In genomic region chr10:99620713-99621453, GRCh38 we compare ENCODE assay signal across 8 cellular contexts. TPM values are rescaled to one million over a fixed set of nuclear protein-coding genes. Genes with fewer than 3 reads are reported as not detected.
DNase-seq lines count a peak whose midpoint lies in the region; ATAC-seq, FAIRE-seq and TF ChIP-seq lines count a peak whose summit lies in the region.

No MANE protein-coding gene starts in this region.

- H3K4me1 Mint-ChIP-seq in dendritic cell treated with granulocyte-macrophage colony-stimulating factor and Interleukin-4, amounts not matched to agents 40 ng/mL and 50 ng/mL, for 4 days (ENCODE audit: low read depth), result peaks cover 50% of the 10 kb centered on the region

- TF ChIP-seq EP300 in HepG2 (IDR thresholded peaks at IDR 0.05; ENCODE audit: low read depth in 2 of 2, low read length in 2 of 2) (peak; percentile 3 to 20; a peak in 1 of 4 replicates), HepG2 (CRISPR knock-in tag; IDR thresholded peaks at IDR 0.05; ENCODE audit: borderline replicate concordance) (no peak)

- H3K36me3 Mint-ChIP-seq in dendritic cell treated with granulocyte-macrophage colony-stimulating factor and Interleukin-4, amounts not matched to agents 40 ng/mL and 50 ng/mL, for 4 days (ENCODE audit: low read depth), result peaks cover 7% of the 10 kb centered on the region

- peak overlapping the region; percentile 96 for H3K27ac Mint-ChIP-seq in dendritic cell treated with granulocyte-macrophage colony-stimulating factor and Interleukin-4, amounts not matched to agents 40 ng/mL and 50 ng/mL, for 4 days

- DNase-seq in AG20443 (ENCODE audit: low spot score) (peak; percentile 95), NCI-H69 (lab: John Stamatoyannopoulos, UW) (peak; percentile 86), HepG2 (ENCODE audit: low spot score) (peak; percentile 83)
- DNase-seq in activated CD4-positive, alpha-beta T cell treated with anti-CD3 and anti-CD28 coated beads, Interleukin-2, amount 50 U/mL, for 1 hour, result peak; percentile 85
- peak; percentile 78 to 79 for DNase-seq in stimulated activated CD4-positive, alpha-beta T cell treated with anti-CD3 and anti-CD28 coated beads, Interleukin-2, amount 100 ng/mL, for 48 hours

- no peak for FAIRE-seq in HepG2 (lab: Jason Lieb, UNC)

- no peaks in the 10 kb centered on the region for H3K9me3 Mint-ChIP-seq in dendritic cell treated with granulocyte-macrophage colony-stimulating factor and Interleukin-4, amounts not matched to agents 40 ng/mL and 50 ng/mL, for 4 days

- 0 out of 2 replicates have a peak, but pooled peaks have one; percentile 11 for TF ChIP-seq RAD21 in HepG2 (CRISPR knock-in tag; IDR thresholded peaks at IDR 0.05)

- CTCF ChIA-PET in HepG2 (lab: Yijun Ruan, JAX; ENCODE audit: low intra/inter-chr PET ratio, low total read pairs), result no interaction called here

- WGBS in HepG2 (ENCODE audit: low lambda C conversion rate), result 0% methylated on average over 11 of the region's 78 CpGs

- H3K79me2 ChIP-seq in HepG2 (ENCODE audit: insufficient read depth, low read length), result peaks cover 35% of the 10 kb centered on the region

- H3K27ac ChIP-seq in HepG2 (ENCODE audit: extremely low read length, insufficient read depth, low read length), result peak overlapping the region; percentile 95

- no peaks in the 10 kb centered on the region; a peak in 1 of 5 replicates for H3K27me3 ChIP-seq in HepG2 (ENCODE audit: control insufficient read depth in 1 of 2, insufficient read depth in 2 of 2, low read length in 2 of 2)

- H3K27me3 Mint-ChIP-seq in dendritic cell treated with granulocyte-macrophage colony-stimulating factor and Interleukin-4, amounts not matched to agents 40 ng/mL and 50 ng/mL, for 4 days, result no peaks in the 10 kb centered on the region

- H3K4me3 ChIP-seq in HepG2 (replicated peaks in 1 of 3; ENCODE audit: insufficient read depth in 1 of 3, low read depth in 2 of 3, low read length in 3 of 3), result peak overlapping the region; percentile 72 to 79 (median 79)

- TF ChIP-seq POLR2A in HepG2 (IDR thresholded peaks at IDR 0.05; ENCODE audit: insufficient read depth in 1 of 2, low read depth in 2 of 2, low read length in 2 of 2), result peak; percentile 70 to 80

- H3K4me1 ChIP-seq in HepG2 (ENCODE audit: insufficient read depth, low read length), result peaks cover 41% of the 10 kb centered on the region

- peak; percentile 81 for ATAC-seq in GM19043 (IDR thresholded peaks at IDR 0.05; ENCODE audit: low read depth, unreplicated experiment)
- ATAC-seq in HG03378 (IDR thresholded peaks at IDR 0.05; ENCODE audit: unreplicated experiment), result peak; percentile 18
- ATAC-seq in HepG2, result peak; percentile 93

- no peaks in the 10 kb centered on the region for H3K9me3 ChIP-seq in HepG2 (ENCODE audit: low read length)

- no TSS peak for BruUV-seq in HepG2 (replicated peaks; lab: Mats Ljungman, UMichigan)

- in situ Hi-C loops in HepG2 (cut with HindIII; ENCODE audit: extremely low pct_ligation_motif_present, low pct_unique_long_range_greater_than_20kb), result loop anchor here (10.0 kb wide), 2 partner anchors 54 to 94 kb away; no protein-coding TSS in a partner anchor

- H3K4me3 Mint-ChIP-seq in dendritic cell treated with granulocyte-macrophage colony-stimulating factor and Interleukin-4, amounts not matched to agents 40 ng/mL and 50 ng/mL, for 4 days, result peak overlapping the region; percentile 84

- H3K9ac ChIP-seq in HepG2 (ENCODE audit: insufficient read depth, low read depth, low read length), result peak overlapping the region; percentile 87

- POLR2A ChIA-PET in HepG2 (lab: Yijun Ruan, JAX), result interaction anchor here (0.7 to 5.4 kb wide), 20 partner anchors 8 to 1206 kb away, joined by 3 to 63 read pairs (median 4); partner anchors contain the start of genes ABCC2, COX15, CUTC and ENTPD7

- intact Hi-C loops in dendritic cell treated with granulocyte-macrophage colony-stimulating factor and Interleukin-4, amounts not matched to agents 40 ng/mL and 50 ng/mL, for 4 days (cut with micrococcal nuclease), result loop anchor here (1.0 kb wide), 1 partner anchor 38 kb away; the partner anchor contains the start of gene ENTPD7
- intact Hi-C loops in HepG2 (cut with micrococcal nuclease; ENCODE audit: unreplicated experiment), result loop anchor here (2.0 to 5.0 kb wide), 2 partner anchors 38 to 391 kb away; partner anchors contain the start of gene ENTPD7

- peak overlapping the region; percentile 95 for H3K4me2 ChIP-seq in HepG2 (ENCODE audit: low read depth, low read length)

- TF ChIP-seq CTCF in HepG2 (CRISPR knock-in tag; IDR thresholded peaks at IDR 0.05), result no peak

- H3K36me3 ChIP-seq in HepG2 (replicated peaks in 1 of 2; ENCODE audit: control insufficient read depth in 1 of 2, insufficient read depth in 2 of 2, low read length in 2 of 2), result peaks cover 0 to under 1% of the 10 kb centered on the region in 2 experiments; a peak in 2 of 5 replicates

- H4K20me1 ChIP-seq in HepG2 (ENCODE audit: insufficient read depth, low read length), result peaks cover 5% of the 10 kb centered on the region; the same call in 1 of the 2 replicates

- no peak overlapping the region for H2AFZ ChIP-seq in HepG2 (ENCODE audit: low read length)

TF ChIP-seq in HepG2, 621 proteins besides CTCF, POLR2A, EP300 and RAD21 (continues in another document):
- peak; percentile 48 for TF ChIP-seq ATF3 (CRISPR knock-in tag; IDR thresholded peaks at IDR 0.05)
- TF ChIP-seq ZNF639 (CRISPR knock-in tag; conservative IDR thresholded peaks at IDR 0.05), result peak; percentile 81

RNA-seq across cellular contexts. Expression of gene SLC25A28, which starts 0.6 kb away (rescaled TPM):
- total RNA-seq in HepG2 (2016; rRNA removed; fragmentation: Illumina TruSeq; extraction: Trizol), result 7.5 and 15.2 TPM in 2 replicates
- total RNA-seq in HepG2 (2016; cell fraction: cytosol; rRNA removed; fragmentation: Illumina TruSeq; extraction: Trizol; ENCODE audit: low read depth), result 5.1 and 6.8 TPM in 2 replicates
- total RNA-seq in HepG2 (2016; cell fraction: insoluble cytoplasmic fraction; rRNA removed; fragmentation: Illumina TruSeq; extraction: Trizol), result 9.3 and 17.7 TPM in 2 replicates
- total RNA-seq in HepG2 (2016; cell fraction: membrane; rRNA removed; fragmentation: Illumina TruSeq; extraction: Trizol), result 10.0 and 10.5 TPM in 2 replicates
- total RNA-seq in HepG2 (2016; cell fraction: nucleus; rRNA removed; fragmentation: Illumina TruSeq; extraction: Trizol), result 21.1 and 22.5 TPM in 2 replicates
- polyA plus RNA-seq in HepG2 (2011; rRNA removed), result 41.0 and 48.5 TPM in 2 replicates
- polyA plus RNA-seq in HepG2 (2011; cell fraction: cytosol; rRNA removed), result 15.0 and 16.1 TPM in 2 replicates
- polyA plus RNA-seq in HepG2 (2011; cell fraction: nucleus; rRNA removed), result 109 and 122 TPM in 2 replicates
- polyA plus RNA-seq in HepG2 (2012), result 17.1 and 20.2 TPM in 2 replicates
- polyA plus RNA-seq in HepG2 (2016; cell fraction: cytosol; fragmentation: Illumina TruSeq; extraction: Trizol; ENCODE audit: low read depth), result 7.0 and 7.2 TPM in 2 replicates
- polyA plus RNA-seq in HepG2 (2016; cell fraction: insoluble cytoplasmic fraction; fragmentation: Illumina TruSeq; extraction: Trizol; ENCODE audit: low read depth), result 13.2 and 14.7 TPM in 2 replicates
- polyA plus RNA-seq in HepG2 (2016; cell fraction: membrane; fragmentation: Illumina TruSeq; extraction: Trizol; ENCODE audit: low read depth), result 10.4 and 11.7 TPM in 2 replicates
- 79.4 and 79.5 TPM in 2 replicates for polyA plus RNA-seq in HepG2 (2016; cell fraction: nucleus; fragmentation: Illumina TruSeq; extraction: Trizol; ENCODE audit: insufficient read depth, low read depth)
- polyA minus RNA-seq in HepG2 (2011; rRNA and poly(A)+ RNA removed; ENCODE audit: low replicate concordance), result 22.7 and 72.0 TPM in 2 replicates
- 6.4 and 7.2 TPM in 2 replicates for polyA minus RNA-seq in HepG2 (2011; cell fraction: cytosol; rRNA and poly(A)+ RNA removed)
- 23.7 and 24.9 TPM in 2 replicates for polyA minus RNA-seq in HepG2 (2011; cell fraction: nucleus; rRNA and poly(A)+ RNA removed)

RNA-seq across cellular contexts. Expression of gene ENTPD7, which starts 38.4 kb away (rescaled TPM):
- total RNA-seq in HepG2 (2016; rRNA removed; fragmentation: Illumina TruSeq; extraction: Trizol), result 35.5 and 36.5 TPM in 2 replicates
- total RNA-seq in HepG2 (2016; cell fraction: cytosol; rRNA removed; fragmentation: Illumina TruSeq; extraction: Trizol; ENCODE audit: low read depth), result 4.5 and 4.7 TPM in 2 replicates
- 34.0 and 36.0 TPM in 2 replicates for total RNA-seq in HepG2 (2016; cell fraction: insoluble cytoplasmic fraction; rRNA removed; fragmentation: Illumina TruSeq; extraction: Trizol)
- total RNA-seq in HepG2 (2016; cell fraction: membrane; rRNA removed; fragmentation: Illumina TruSeq; extraction: Trizol), result 18.8 and 20.3 TPM in 2 replicates
- total RNA-seq in HepG2 (2016; cell fraction: nucleus; rRNA removed; fragmentation: Illumina TruSeq; extraction: Trizol), result 40.3 and 45.2 TPM in 2 replicates
- 6.6 and 7.6 TPM in 2 replicates for polyA plus RNA-seq in HepG2 (2011; rRNA removed)
- polyA plus RNA-seq in HepG2 (2011; cell fraction: cytosol; rRNA removed), result 5.6 and 6.1 TPM in 2 replicates
- polyA plus RNA-seq in HepG2 (2011; cell fraction: nucleus; rRNA removed), result 3.0 and 3.3 TPM in 2 replicates
- polyA plus RNA-seq in HepG2 (2012), result 2.3 and 3.9 TPM in 2 replicates
- polyA plus RNA-seq in HepG2 (2016; cell fraction: cytosol; fragmentation: Illumina TruSeq; extraction: Trizol; ENCODE audit: low read depth), result 1.8 and 2.5 TPM in 2 replicates
- polyA plus RNA-seq in HepG2 (2016; cell fraction: insoluble cytoplasmic fraction; fragmentation: Illumina TruSeq; extraction: Trizol; ENCODE audit: low read depth), result 14.9 TPM in 2 replicates
- 5.6 and 6.8 TPM in 2 replicates for polyA plus RNA-seq in HepG2 (2016; cell fraction: membrane; fragmentation: Illumina TruSeq; extraction: Trizol; ENCODE audit: low read depth)
- 18.8 and 19.6 TPM in 2 replicates for polyA plus RNA-seq in HepG2 (2016; cell fraction: nucleus; fragmentation: Illumina TruSeq; extraction: Trizol; ENCODE audit: insufficient read depth, low read depth)
- 22.7 and 32.8 TPM in 2 replicates for polyA minus RNA-seq in HepG2 (2011; rRNA and poly(A)+ RNA removed; ENCODE audit: low replicate concordance)
- polyA minus RNA-seq in HepG2 (2011; cell fraction: cytosol; rRNA and poly(A)+ RNA removed), result 12.3 and 14.5 TPM in 2 replicates
- polyA minus RNA-seq in HepG2 (2011; cell fraction: nucleus; rRNA and poly(A)+ RNA removed), result 17.8 and 18.8 TPM in 2 replicates

Comparison
In these comparisons a context has a peak if more than half of its experiments do, and no peak if none do; other contexts are left out.
1. Peak in every context shown above with its lines: DNase-seq, ATAC-seq, H3K4me3 ChIP-seq and H3K27ac ChIP-seq.
2. ATAC-seq: peak in every context shown above with its lines; median percentile 93 in HepG2; 81 in GM19043; 18 in HG03378.